Comparison of ENCODE assay signal across 1 cellular context in the genomic region with DNA sequence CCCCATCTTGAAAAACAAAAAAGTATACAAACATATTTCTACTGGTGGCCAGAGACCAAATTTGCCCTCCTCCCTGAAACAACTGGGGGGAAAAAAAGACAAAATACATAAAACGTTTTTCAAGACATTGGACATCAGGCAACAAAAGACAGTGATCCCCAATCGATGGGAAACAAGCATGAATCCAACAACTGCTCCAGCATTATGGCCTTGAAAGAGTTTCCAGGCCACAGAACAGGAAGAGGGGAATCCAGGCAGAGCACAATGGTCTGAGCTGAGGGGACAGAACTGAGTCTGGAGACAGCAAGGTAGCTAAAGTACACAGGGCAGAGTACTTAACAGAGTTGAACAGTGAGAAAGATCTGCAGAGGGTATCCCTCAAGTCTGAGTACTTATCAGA.
TF ChIP-seq lines count a peak whose summit lies in the region.

No MANE protein-coding gene starts in this region.

TF ChIP-seq in HepG2, 621 proteins besides CTCF, POLR2A, EP300 and RAD21 (continued from another document):
- TF ChIP-seq SOX13 (IDR thresholded peaks at IDR 0.05) (no peak), SOX13 (CRISPR knock-in tag; conservative IDR thresholded peaks at IDR 0.05 in 1 of 2, IDR thresholded peaks at IDR 0.05 in 1 of 2) (peak in 1 of 2 experiments; percentile 24; a peak in 1 of 4 replicates), ZBTB2 (CRISPR knock-in tag; IDR thresholded peaks at IDR 0.05; ENCODE audit: low read depth) (no peak), ZNF558 (CRISPR knock-in tag; IDR thresholded peaks at IDR 0.05; ENCODE audit: borderline replicate concordance) (no peak), ZNF709 (CRISPR knock-in tag; IDR thresholded peaks at IDR 0.05) (no peak), NR2C2 (CRISPR knock-in tag; IDR thresholded peaks at IDR 0.05; ENCODE audit: borderline replicate concordance) (no peak), ZC3H4 (CRISPR knock-in tag; IDR thresholded peaks at IDR 0.05; ENCODE audit: borderline replicate concordance) (no peak), ZFP90 (CRISPR knock-in tag; IDR thresholded peaks at IDR 0.05; ENCODE audit: borderline replicate concordance) (no peak), MIXL1 (CRISPR knock-in tag; IDR thresholded peaks at IDR 0.05) (no peak), ZMYM3 (CRISPR knock-in tag; IDR thresholded peaks at IDR 0.05) (0 out of 2 replicates have a peak, but pooled peaks have one; percentile 33), IRF2 (CRISPR knock-in tag; IDR thresholded peaks at IDR 0.05) (0 out of 2 replicates have a peak, but pooled peaks have one; percentile 15), NCOA1 (CRISPR knock-in tag; IDR thresholded peaks at IDR 0.05) (no peak), ZNF552 (CRISPR knock-in tag; IDR thresholded peaks at IDR 0.05; ENCODE audit: borderline replicate concordance) (no peak), SMAD9 (CRISPR knock-in tag; IDR thresholded peaks at IDR 0.05) (no peak), MED1 (CRISPR knock-in tag; IDR thresholded peaks at IDR 0.05) (no peak), NFIC (IDR thresholded peaks at IDR 0.05; ENCODE audit: low read length) (no peak), ZNF674 (CRISPR knock-in tag; IDR thresholded peaks at IDR 0.05; ENCODE audit: low read depth) (no peak), ZZZ3 (CRISPR knock-in tag; IDR thresholded peaks at IDR 0.05; ENCODE audit: borderline replicate concordance) (no peak), U2AF2 (IDR thresholded peaks at IDR 0.05; ENCODE audit: low read depth, low read length) (no peak), SATB2 (CRISPR knock-in tag; IDR thresholded peaks at IDR 0.05) (no peak), ZNF441 (CRISPR knock-in tag; IDR thresholded peaks at IDR 0.05; ENCODE audit: borderline replicate concordance) (no peak), SRSF4 (IDR thresholded peaks at IDR 0.05; ENCODE audit: low read depth, low read length, poor library complexity, severe bottlenecking) (no peak), MTF1 (CRISPR knock-in tag; IDR thresholded peaks at IDR 0.05) (no peak), ZNF430 (CRISPR knock-in tag; IDR thresholded peaks at IDR 0.05) (no peak), THAP8 (CRISPR knock-in tag; IDR thresholded peaks at IDR 0.05; ENCODE audit: borderline replicate concordance) (no peak), ZNF383 (CRISPR knock-in tag; IDR thresholded peaks at IDR 0.05; ENCODE audit: borderline replicate concordance) (no peak), ZNF143 (CRISPR knock-in tag; IDR thresholded peaks at IDR 0.05) (no peak), POLR2AphosphoS5 (IDR thresholded peaks at IDR 0.05; ENCODE audit: low read depth, low read length) (no peak), ZFP37 (CRISPR knock-in tag; IDR thresholded peaks at IDR 0.05; ENCODE audit: borderline replicate concordance) (no peak), KAT7 (CRISPR knock-in tag; IDR thresholded peaks at IDR 0.05; ENCODE audit: borderline replicate concordance) (no peak), RARG (CRISPR knock-in tag; IDR thresholded peaks at IDR 0.05; ENCODE audit: low read depth) (no peak), ZNF331 (CRISPR knock-in tag; IDR thresholded peaks at IDR 0.05) (0 out of 2 replicates have a peak, but pooled peaks have one; percentile 28), ZFP82 (CRISPR knock-in tag; IDR thresholded peaks at IDR 0.05; ENCODE audit: borderline replicate concordance) (no peak), ZNF879 (CRISPR knock-in tag; IDR thresholded peaks at IDR 0.05) (no peak), HDAC6 (IDR thresholded peaks at IDR 0.05; ENCODE audit: low read depth, low read length) (no peak), ZNF263 (CRISPR knock-in tag; IDR thresholded peaks at IDR 0.05) (0 out of 2 replicates have a peak, but pooled peaks have one; percentile 41), HNRNPH1 (optimal IDR thresholded peaks at IDR 0.05; ENCODE audit: low read depth, low read length) (no peak), HDAC1 (CRISPR knock-in tag; IDR thresholded peaks at IDR 0.05) (0 out of 2 replicates have a peak, but pooled peaks have one; percentile 40), MXD4 (CRISPR knock-in tag; IDR thresholded peaks at IDR 0.05) (no peak), ZNF549 (CRISPR knock-in tag; IDR thresholded peaks at IDR 0.05) (no peak), ZMYM4 (CRISPR knock-in tag; IDR thresholded peaks at IDR 0.05) (peak; percentile 49; the same call in 1 of the 2 replicates)
- TF ChIP-seq, protein P1, sequence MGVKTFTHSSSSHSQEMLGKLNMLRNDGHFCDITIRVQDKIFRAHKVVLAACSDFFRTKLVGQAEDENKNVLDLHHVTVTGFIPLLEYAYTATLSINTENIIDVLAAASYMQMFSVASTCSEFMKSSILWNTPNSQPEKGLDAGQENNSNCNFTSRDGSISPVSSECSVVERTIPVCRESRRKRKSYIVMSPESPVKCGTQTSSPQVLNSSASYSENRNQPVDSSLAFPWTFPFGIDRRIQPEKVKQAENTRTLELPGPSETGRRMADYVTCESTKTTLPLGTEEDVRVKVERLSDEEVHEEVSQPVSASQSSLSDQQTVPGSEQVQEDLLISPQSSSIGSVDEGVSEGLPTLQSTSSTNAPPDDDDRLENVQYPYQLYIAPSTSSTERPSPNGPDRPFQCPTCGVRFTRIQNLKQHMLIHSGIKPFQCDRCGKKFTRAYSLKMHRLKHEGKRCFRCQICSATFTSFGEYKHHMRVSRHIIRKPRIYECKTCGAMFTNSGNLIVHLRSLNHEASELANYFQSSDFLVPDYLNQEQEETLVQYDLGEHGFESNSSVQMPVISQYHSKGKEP (CRISPR knock-in tag; IDR thresholded peaks at IDR 0.05), result no peak
